ENCODE assay signal across 13 cellular contexts in genomic region chr1:216183007-216183406, GRCh38.
DNase-seq lines count a peak whose midpoint lies in the region; ATAC-seq, FAIRE-seq and TF ChIP-seq lines count a peak whose summit lies in the region.
"Had no signal": no experiment of that assay in that cellular context is flagged by ENCODE, and none has a peak within 500 bp of the region (broad histone marks: within the 10 kb centered on the region; RNA-seq: fewer than 3 reads in every experiment).

No MANE protein-coding gene starts in this region.

- H3K4me3 ChIP-seq in skeletal muscle cell (ENCODE audit: low read depth, low read length) (no peak overlapping the region), lower lobe of right lung (no peak overlapping the region), breast epithelium (no peak overlapping the region)

- DNase-seq in DMS153 (lab: John Stamatoyannopoulos, UW) (peak; percentile 23), DMS153 treated with DMSO at 0.1 percent for 48 hours (lab: John Stamatoyannopoulos, UW; ENCODE audit: unreplicated experiment) (no peak), NCI-H524 treated with DMSO at 0.1 percent for 48 hours (lab: John Stamatoyannopoulos, UW) (peak; percentile 78), fibroblast of peridontal ligament (ENCODE audit: extremely low read depth) (peak; percentile 4), skeletal muscle cell (ENCODE audit: low read depth) (peak; percentile 36), GM19239 (ENCODE audit: insufficient read length, low spot score) (no peak), lower lobe of right lung (no peak), breast epithelium (ENCODE audit: low spot score in 2 of 2) (no peak)
- DNase-seq: activated B cell treated with CpG ODN at 0.5 μM for 24 hours; activated effector memory CD4-positive, alpha-beta T cell treated with Interleukin-2 at 50 U/mL for 16 hours; right cardiac atrium had no signal

- H3K27me3 ChIP-seq in lower lobe of right lung (ENCODE audit: low read depth): no peaks in the 10 kb centered on the region
- no peaks in the 10 kb centered on the region for H3K27me3 ChIP-seq in breast epithelium

- TF ChIP-seq CTCF in lower lobe of right lung (IDR thresholded peaks at IDR 0.05) (no peak), breast epithelium (IDR thresholded peaks at IDR 0.05) (no peak)

- no peak for TF ChIP-seq POLR2A in breast epithelium (IDR thresholded peaks at IDR 0.05)

- no peak for ATAC-seq in lower lobe of right lung
- ATAC-seq: right cardiac atrium had no signal

- no peak for FAIRE-seq in GM19239 (lab: Jason Lieb, UNC)

- H3K36me3 ChIP-seq in lower lobe of right lung (no peaks in the 10 kb centered on the region), breast epithelium (no peaks in the 10 kb centered on the region)

- H3K27ac ChIP-seq in lower lobe of right lung (no peak overlapping the region), breast epithelium (no peak overlapping the region)
- H3K27ac ChIP-seq: 22Rv1, KMS-11 had no signal

- no peaks in the 10 kb centered on the region for H3K4me1 ChIP-seq in lower lobe of right lung
- H3K4me1 ChIP-seq in breast epithelium: no peaks in the 10 kb centered on the region

- H3K9me3 ChIP-seq in lower lobe of right lung (no peaks in the 10 kb centered on the region), breast epithelium (no peaks in the 10 kb centered on the region)

- intact Hi-C loops in lower lobe of right lung (cut with DNase I): no loop called here
- intact Hi-C loops in breast epithelium (cut with DNase I; ENCODE audit: low total_unique reads): no loop called here

Comparison
In these comparisons a context has a peak if more than half of its experiments do, and no peak if none do; other contexts are left out.
1. DNase-seq: peak in DMS153 (single experiment), NCI-H524 treated with DMSO at 0.1 percent for 48 hours (single experiment), fibroblast of peridontal ligament (single experiment) and skeletal muscle cell (single experiment); none in DMS153 treated with DMSO at 0.1 percent for 48 hours (single experiment), GM19239 (single experiment), lower lobe of right lung (single experiment) and breast epithelium (0 of 2).